15 cellular contexts compared by ENCODE assay signal in the genomic region with DNA sequence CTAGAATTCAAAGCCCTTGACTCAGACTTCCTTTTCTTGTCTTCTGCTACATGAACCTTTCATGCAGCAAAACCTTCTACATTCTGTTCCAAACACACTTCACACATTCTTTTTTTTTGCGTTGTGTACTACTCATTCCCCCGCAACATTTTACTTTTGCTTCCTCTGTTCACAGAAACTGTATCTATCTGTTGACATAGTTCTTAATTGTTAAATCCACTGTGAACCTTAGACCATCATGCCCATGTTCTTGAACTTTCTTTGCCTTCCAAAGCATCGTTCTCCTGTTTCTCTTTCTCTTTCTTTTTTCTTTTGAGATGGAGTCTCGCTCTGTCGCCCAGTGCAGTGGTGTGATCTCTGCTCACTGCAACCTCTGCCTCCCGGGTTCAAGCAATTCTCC. TPM values are rescaled to one million over a fixed set of nuclear protein-coding genes. Genes with fewer than 3 reads are reported as not detected.
DNase-seq lines count a peak whose midpoint lies in the region; ATAC-seq lines count a peak whose summit lies in the region.
"Had no signal": no experiment of that assay in that cellular context is flagged by ENCODE, and none has a peak within 500 bp of the region (broad histone marks: within the 10 kb centered on the region; RNA-seq: fewer than 3 reads in every experiment).

No MANE protein-coding gene starts in this region.

- H3K4me3 Mint-ChIP-seq in T-helper 2 cell treated with Interferon-gamma antibody and Interleukin-4, amounts not matched to agents 5 μg/mL and 100 μg/mL, for 36 hours, result peak overlapping the region; percentile 50
- peak overlapping the region; percentile 49 for H3K4me3 Mint-ChIP-seq in activated CD8-positive, alpha-beta T cell treated with anti-CD3 and anti-CD28 coated beads, Interleukin-2, amount 10 ng/mL, durations not matched to agents 7 days and 5 days
- H3K4me3 Mint-ChIP-seq in naive B cell, result peak overlapping the region in 2 of 8 donors; percentile 29 to 42
- H3K4me3 Mint-ChIP-seq: nephron had no signal

- intact Hi-C loops in left cardiac atrium (cut with DNase I), result no loop called here

- no peaks in the 10 kb centered on the region for H3K9me3 Mint-ChIP-seq in T-helper 2 cell treated with Interferon-gamma antibody and Interleukin-4, amounts not matched to agents 5 μg/mL and 100 μg/mL, for 36 hours
- H3K9me3 Mint-ChIP-seq in activated CD8-positive, alpha-beta T cell treated with anti-CD3 and anti-CD28 coated beads, Interleukin-2, amount 10 ng/mL, durations not matched to agents 7 days and 5 days (ENCODE audit: insufficient read depth), result no peaks in the 10 kb centered on the region
- H3K9me3 Mint-ChIP-seq in naive B cell, result no peaks in the 10 kb centered on the region

- H3K36me3 Mint-ChIP-seq in T-helper 2 cell treated with Interferon-gamma antibody and Interleukin-4, amounts not matched to agents 5 μg/mL and 100 μg/mL, for 36 hours (ENCODE audit: low read depth), result peaks cover 37% of the 10 kb centered on the region
- peaks cover 29% of the 10 kb centered on the region for H3K36me3 Mint-ChIP-seq in activated CD8-positive, alpha-beta T cell treated with anti-CD3 and anti-CD28 coated beads, Interleukin-2, amount 10 ng/mL, durations not matched to agents 7 days and 5 days (ENCODE audit: low read depth)
- H3K36me3 Mint-ChIP-seq in naive B cell, result no peaks in the 10 kb centered on the region

- POLR2A ChIA-PET in activated CD8-positive, alpha-beta T cell treated with anti-CD3 and anti-CD28 coated beads, Interleukin-2, amount 10 ng/mL, durations not matched to agents 7 days and 5 days (lab: Charles Lee), result interaction anchor here (2.1 kb wide), 1 partner anchor 14 kb away, joined by 7 read pairs; the partner anchor contains the start of gene CCSER2

- no peak for DNase-seq in T-helper 2 cell treated with Interferon-gamma antibody and Interleukin-4, amounts not matched to agents 5 μg/mL and 100 μg/mL, for 36 hours (ENCODE audit: low spot score)
- DNase-seq in T-helper 2 cell, result no peak
- DNase-seq in activated CD8-positive, alpha-beta T cell treated with anti-CD3 and anti-CD28 coated beads, Interleukin-2, amount 10 ng/mL, durations not matched to agents 7 days and 5 days, result no peak
- no peak for DNase-seq in naive B cell
- DNase-seq in SHP77 treated with DMSO at 0.1 percent for 48 hours (lab: John Stamatoyannopoulos, UW), result no peak
- DNase-seq in left cardiac atrium, result no peak
- DNase-seq in NCI-H1048 (lab: John Stamatoyannopoulos, UW), result no peak
- DNase-seq: activated gamma-delta T cell treated with Interleukin-2 at 50 U/mL for 16 hours; effector CD8-positive, alpha-beta T cell; IMR-90; left ventricle myocardium superior; NCI-H2171; RPMI8226 had no signal

- peak overlapping the region; percentile 49 for H3K27ac Mint-ChIP-seq in T-helper 2 cell treated with Interferon-gamma antibody and Interleukin-4, amounts not matched to agents 5 μg/mL and 100 μg/mL, for 36 hours
- H3K27ac Mint-ChIP-seq in activated CD8-positive, alpha-beta T cell treated with anti-CD3 and anti-CD28 coated beads, Interleukin-2, amount 10 ng/mL, durations not matched to agents 7 days and 5 days, result peak overlapping the region; percentile 60
- H3K27ac Mint-ChIP-seq in naive B cell, result peak overlapping the region in 4 of 6 donors; percentile 22 to 79 (median 46)
- H3K27ac Mint-ChIP-seq: nephron had no signal

- H3K4me1 Mint-ChIP-seq in T-helper 2 cell treated with Interferon-gamma antibody and Interleukin-4, amounts not matched to agents 5 μg/mL and 100 μg/mL, for 36 hours (ENCODE audit: low read depth), result peaks cover 49% of the 10 kb centered on the region
- H3K4me1 Mint-ChIP-seq in activated CD8-positive, alpha-beta T cell treated with anti-CD3 and anti-CD28 coated beads, Interleukin-2, amount 10 ng/mL, durations not matched to agents 7 days and 5 days (ENCODE audit: low read depth), result peaks cover 61% of the 10 kb centered on the region
- H3K4me1 Mint-ChIP-seq in naive B cell, result peaks cover 29 to 38% (median 32%) of the 10 kb centered on the region in 3 donors

- no peaks in the 10 kb centered on the region for H3K27me3 Mint-ChIP-seq in T-helper 2 cell treated with Interferon-gamma antibody and Interleukin-4, amounts not matched to agents 5 μg/mL and 100 μg/mL, for 36 hours (ENCODE audit: low read depth)
- H3K27me3 Mint-ChIP-seq in activated CD8-positive, alpha-beta T cell treated with anti-CD3 and anti-CD28 coated beads, Interleukin-2, amount 10 ng/mL, durations not matched to agents 7 days and 5 days (ENCODE audit: low read depth), result no peaks in the 10 kb centered on the region
- H3K27me3 Mint-ChIP-seq in naive B cell, result no peaks in the 10 kb centered on the region

- CTCF ChIA-PET in activated CD8-positive, alpha-beta T cell treated with anti-CD3 and anti-CD28 coated beads, Interleukin-2, amount 10 ng/mL, durations not matched to agents 7 days and 5 days (lab: Charles Lee), result interaction anchor here (0.9 to 4.3 kb wide), 9 partner anchors 8 to 194 kb away, joined by 4 to 24 read pairs (median 9); partner anchors contain the start of gene CCSER2

- ATAC-seq in GM21367 (IDR thresholded peaks at IDR 0.05; ENCODE audit: unreplicated experiment) (peak; percentile 61), naive B cell (ENCODE audit: low read depth in 2 of 2) (no peak), left cardiac atrium (no peak)
- ATAC-seq in activated CD8-positive, alpha-beta T cell treated with anti-CD3 and anti-CD28 coated beads, Interleukin-2, amount 10 ng/mL, durations not matched to agents 7 days and 5 days, result peak; percentile 51
- ATAC-seq: left ventricle myocardium superior had no signal

RNA-seq across cellular contexts. Expression of gene CCSER2, which starts 14.2 kb away (rescaled TPM):
- total RNA-seq in activated CD8-positive, alpha-beta T cell treated with anti-CD3 and anti-CD28 coated beads, Interleukin-2, amount 10 ng/mL, durations not matched to agents 7 days and 5 days, result 10 to 100 TPM; 77.8 to 78.8 TPM
- 10 to 100 TPM; 19.4 to 45.1 (median 33.6) TPM for polyA plus RNA-seq in naive B cell (ENCODE audit: low read depth in 6 of 6)
- total RNA-seq in left cardiac atrium, result 100 to 1,000 TPM; 119 to 131 TPM

Comparison
In these comparisons a context has a peak if more than half of its experiments do, and no peak if none do; other contexts are left out.
1. ATAC-seq: peak in GM21367 (single experiment) and activated CD8-positive, alpha-beta T cell treated with anti-CD3 and anti-CD28 coated beads, Interleukin-2, amount 10 ng/mL, durations not matched to agents 7 days and 5 days (single experiment); none in naive B cell (0 of 2) and left cardiac atrium (0 of 2).
2. Peak in every context shown above with its lines, with median percentiles within 50 percentile points of each other: H3K27ac Mint-ChIP-seq.